Comparison of ENCODE assay signal across 15 cellular contexts in genomic region chr4:173821851-173822250, GRCh38.
"Had no signal": no experiment of that assay in that cellular context is flagged by ENCODE, and none has a peak within 500 bp of the region (broad histone marks: within the 10 kb centered on the region; RNA-seq: fewer than 3 reads in every experiment).

No MANE protein-coding gene starts in this region.

- H3K9me3 ChIP-seq: adrenal gland, ovary, psoas muscle, thoracic aorta, upper lobe of right lung had no signal

- H3K4me1 ChIP-seq: adrenal gland, foreskin keratinocyte, psoas muscle, upper lobe of right lung had no signal

- H3K36me3 ChIP-seq: adrenal gland, ovary, thoracic aorta, upper lobe of right lung had no signal

- H3K27me3 ChIP-seq: adrenal gland, foreskin keratinocyte, ovary, upper lobe of right lung had no signal

- H3K4me3 ChIP-seq: adrenal gland, ovary, psoas muscle, thoracic aorta, upper lobe of right lung had no signal

- DNase-seq: activated CD4-positive, alpha-beta T cell treated with anti-CD3 and anti-CD28 coated beads, Interleukin-2, amount 10 ng/mL, durations not matched to agents 7 days and 5 days; activated gamma-delta T cell; adrenal gland; effector CD4-positive, alpha-beta T cell; foreskin keratinocyte; glutamatergic neuron; hippocampal formation; left cardiac atrium; naive thymus-derived CD4-positive, alpha-beta T cell; ovary; psoas muscle; right cardiac atrium; stimulated activated CD4-positive, alpha-beta T cell treated with anti-CD3 and anti-CD28 coated beads, Interleukin-4, amount 100 ng/mL, for 24 hours; upper lobe of right lung had no signal

- H3K27ac ChIP-seq: adrenal gland, foreskin keratinocyte, ovary, psoas muscle, thoracic aorta, upper lobe of right lung had no signal
